2 cellular contexts compared by ENCODE assay signal in genomic region chr19:789473-790052, GRCh38.
TF ChIP-seq lines count a peak whose summit lies in the region.

No MANE protein-coding gene starts in this region.

TF ChIP-seq in PFSK-1, 5 proteins besides CTCF, POLR2A, EP300 and RAD21:
- no peak for TF ChIP-seq REST (IDR thresholded peaks at IDR 0.05; ENCODE audit: insufficient read depth in 1 of 2, low read depth in 2 of 2, low read length in 2 of 2)
- peak; percentile 78 for TF ChIP-seq FOXP2 (optimal IDR thresholded peaks at IDR 0.05; ENCODE audit: borderline replicate concordance, extremely low read depth, extremely low read length, insufficient read depth)
- TF ChIP-seq POLR2AphosphoS5 (IDR thresholded peaks at IDR 0.05; ENCODE audit: low read depth, low read length): no peak
- TF ChIP-seq TAF1 (IDR thresholded peaks at IDR 0.05; ENCODE audit: borderline replicate concordance, insufficient read depth, low read length): no peak
- TF ChIP-seq SIN3A (IDR thresholded peaks at IDR 0.05; ENCODE audit: borderline replicate concordance, insufficient read depth, low read length): peak; percentile 23; the same call in 1 of the 2 replicates

TF ChIP-seq in H1, 55 proteins besides CTCF, POLR2A, EP300 and RAD21:
- no peak for TF ChIP-seq YY1 (IDR thresholded peaks at IDR 0.05; ENCODE audit: low read depth, low read length)
- TF ChIP-seq JUND (IDR thresholded peaks at IDR 0.05; ENCODE audit: low read length): no peak
- TF ChIP-seq USF2 (IDR thresholded peaks at IDR 0.05; ENCODE audit: low read length): no peak
- TF ChIP-seq KDM5A (IDR thresholded peaks at IDR 0.05; ENCODE audit: low read length): no peak
- TF ChIP-seq TEAD4 (IDR thresholded peaks at IDR 0.05; ENCODE audit: low read depth, low read length): no peak
- TF ChIP-seq TAF1 (IDR thresholded peaks at IDR 0.05; ENCODE audit: low read depth, low read length): peak; percentile 49; the same call in 1 of the 2 replicates
- no peak for TF ChIP-seq SIN3A (conservative IDR thresholded peaks at IDR 0.05 in 1 of 2, IDR thresholded peaks at IDR 0.05 in 1 of 2; ENCODE audit: low read depth in 1 of 2, low read length in 2 of 2)
- no peak for TF ChIP-seq CHD1 (IDR thresholded peaks at IDR 0.05; ENCODE audit: low read depth, low read length)
- no peak for TF ChIP-seq CBX5 (IDR thresholded peaks at IDR 0.05; ENCODE audit: low read depth, low read length)
- 0 out of 2 replicates have a peak, but pooled peaks have one; percentile 20 for TF ChIP-seq CEBPB (IDR thresholded peaks at IDR 0.05; ENCODE audit: low read depth, low read length)
- TF ChIP-seq BACH1 (IDR thresholded peaks at IDR 0.05; ENCODE audit: low read length): peak; percentile 53; the same call in 1 of the 2 replicates
- no peak for TF ChIP-seq RNF2 (IDR thresholded peaks at IDR 0.05; ENCODE audit: borderline replicate concordance, low read depth, low read length, missing control alignments, poor library complexity, severe bottlenecking)
- TF ChIP-seq MAFK (IDR thresholded peaks at IDR 0.05; ENCODE audit: low read depth, low read length): peak; percentile 27; the same call in 1 of the 2 replicates
- no peak for TF ChIP-seq RBBP5 (IDR thresholded peaks at IDR 0.05; ENCODE audit: borderline replicate concordance, low read depth, low read length)
